In genomic region chr17:44766409-44767038, GRCh38 we compare ENCODE assay signal across 21 cellular contexts. TPM values are rescaled to one million over a fixed set of nuclear protein-coding genes. Genes with fewer than 3 reads are reported as not detected.
DNase-seq lines count a peak whose midpoint lies in the region; ATAC-seq, FAIRE-seq and TF ChIP-seq lines count a peak whose summit lies in the region.
"Had no signal": no experiment of that assay in that cellular context is flagged by ENCODE, and none has a peak within 500 bp of the region (broad histone marks: within the 10 kb centered on the region; RNA-seq: fewer than 3 reads in every experiment).

No MANE protein-coding gene starts in this region.

- TF ChIP-seq EP300 in sigmoid colon (IDR thresholded peaks at IDR 0.05): no peak

- WGBS in right cardiac atrium: 40% methylated on average over 8 of the region's 8 CpGs
- WGBS in sigmoid colon, 2 donors: 50 to 63% methylated on average over 8 of the region's 8 CpGs

- DNase-seq in HTR-8/SVneo (ENCODE audit: insufficient read length, low spot score): no peak
- DNase-seq in WERI-Rb-1: no peak
- DNase-seq in right cardiac atrium: peak in 2 of 3 donors; percentile 32 to 41
- peak; percentile 46 for DNase-seq in sigmoid colon
- DNase-seq in tibial artery: no peak
- no peak for DNase-seq in GM03348 (ENCODE audit: low spot score)
- DNase-seq in T-helper 1 cell: no peak
- DNase-seq: activated CD4-positive, alpha-beta T cell treated with anti-CD3 and anti-CD28 coated beads, Interleukin-2, amount 10 ng/mL, durations not matched to agents 7 days and 5 days; activated naive CD4-positive, alpha-beta T cell treated with anti-CD3 and anti-CD28 coated beads, Interleukin-2, amount 50 U/mL, for 16 hours; CD8-positive, alpha-beta memory T cell; cortex of kidney; DMS79; GF-D8; GM23248; mammary epithelial cell; MV-4-11; NCI-H526 treated with DMSO at 0.1 percent for 48 hours; SK-N-SH; stimulated activated naive CD8-positive, alpha-beta T cell treated with anti-CD3 and anti-CD28 coated beads, Interleukin-15, Interleukin-2, amounts not matched to agents 100 U/mL and 50 U/mL, for 24 hours had no signal

- H3K9me3 ChIP-seq in WERI-Rb-1 (ENCODE audit: severe bottlenecking) (no peaks in the 10 kb centered on the region), right cardiac atrium (ENCODE audit: control insufficient read depth, low read length) (no peaks in the 10 kb centered on the region), sigmoid colon (no peaks in the 10 kb centered on the region), tibial artery (no peaks in the 10 kb centered on the region)
- H3K9me3 ChIP-seq: breast epithelium, SK-N-SH had no signal

- H3K27me3 ChIP-seq in WERI-Rb-1 (ENCODE audit: insufficient read depth, low read depth, severe bottlenecking) (no peaks in the 10 kb centered on the region), right cardiac atrium (ENCODE audit: control insufficient read depth, insufficient read depth) (no peaks in the 10 kb centered on the region), sigmoid colon (peaks cover 0 to 13% (median 4%) of the 10 kb centered on the region in 3 donors), tibial artery (peaks cover 0 to 83% of the 10 kb centered on the region in 2 donors)

- intact Hi-C loops in right cardiac atrium (cut with DNase I): loop anchor here in 1 of 4 donors (10.0 kb wide), 1 partner anchor 268 kb away; no protein-coding TSS in a partner anchor
- intact Hi-C loops in sigmoid colon (cut with DNase I): no loop called here
- intact Hi-C loops in tibial artery (cut with DNase I; ENCODE audit: low total_unique reads): loop anchor here (10.0 kb wide), 1 partner anchor 238 kb away; no protein-coding TSS in a partner anchor

- no peak for TF ChIP-seq POLR2A in sigmoid colon (IDR thresholded peaks at IDR 0.05)

- ATAC-seq in right cardiac atrium: no peak
- ATAC-seq: stimulated activated naive CD8-positive, alpha-beta T cell treated with anti-CD3 and anti-CD28 coated beads, Interleukin-15, Interleukin-2, amounts not matched to agents 100 U/mL and 50 U/mL, for 24 hours had no signal

- peaks cover 6% of the 10 kb centered on the region; the same call in 1 of the 2 replicates for H3K36me3 ChIP-seq in WERI-Rb-1
- no peaks in the 10 kb centered on the region for H3K36me3 ChIP-seq in sigmoid colon
- H3K36me3 ChIP-seq in tibial artery: no peaks in the 10 kb centered on the region
- H3K36me3 ChIP-seq: breast epithelium had no signal

- TF ChIP-seq CTCF in WERI-Rb-1 (IDR thresholded peaks at IDR 0.05; ENCODE audit: low read depth, low read length): no peak
- no peak for TF ChIP-seq CTCF in sigmoid colon (IDR thresholded peaks at IDR 0.05)
- no peak for TF ChIP-seq CTCF in tibial artery (IDR thresholded peaks at IDR 0.05)

- H3K4me3 ChIP-seq in WERI-Rb-1 (ENCODE audit: low read depth, low read length) (no peak overlapping the region), right cardiac atrium (ENCODE audit: low read length) (no peak overlapping the region), sigmoid colon (no peak overlapping the region), tibial artery (no peak overlapping the region)
- H3K4me3 ChIP-seq: breast epithelium, GM23248 had no signal

- H3K4me1 ChIP-seq in right cardiac atrium (ENCODE audit: control insufficient read depth, insufficient read depth, low read length) (no peaks in the 10 kb centered on the region), sigmoid colon (no peaks in the 10 kb centered on the region), tibial artery (no peaks in the 10 kb centered on the region)
- H3K4me1 ChIP-seq: breast epithelium had no signal

- FAIRE-seq in HTR-8/SVneo (lab: Jason Lieb, UNC): peak; percentile 77

- H3K27ac ChIP-seq in WERI-Rb-1 (peak overlapping the region; percentile 80), right cardiac atrium (ENCODE audit: low read length) (no peak overlapping the region), sigmoid colon (no peak overlapping the region), tibial artery (no peak overlapping the region)
- H3K27ac ChIP-seq: breast epithelium, GM23248, VCaP had no signal

RNA-seq across cellular contexts. Expression of gene ADAM11, which starts 7.7 kb away (rescaled TPM):
- total RNA-seq in right cardiac atrium: 10 to 100 TPM in 3 of 4 donors, 1 to 10 TPM in 1; 9.5 to 43.3 (median 34.0) TPM
- 21.5 TPM for polyA plus RNA-seq in right cardiac atrium
- total RNA-seq in sigmoid colon: 1 to 10 TPM; 1.8 to 3.3 (median 3.2) TPM
- polyA plus RNA-seq in sigmoid colon: under 1 TPM in 2 of 3 donors, not detected in 1; under 0.01 to 0.61 TPM
- polyA plus RNA-seq: CD8-positive, alpha-beta memory T cell had no signal

RNA-seq across cellular contexts. Expression of gene DBF4B, which starts 58.1 kb away (rescaled TPM):
- total RNA-seq in right cardiac atrium (1 to 10 TPM; 5.1 to 6.0 (median 5.9) TPM), sigmoid colon (1 to 10 TPM; 3.5 to 5.2 (median 4.8) TPM)
- polyA plus RNA-seq in right cardiac atrium (5.6 TPM), sigmoid colon (1 to 10 TPM in 2 of 3 donors, under 1 TPM in 1; 0.60 to 7.8 (median 1.2) TPM)

Comparison
In these comparisons a context has a peak if more than half of its experiments do, and no peak if none do; other contexts are left out.
1. DNase-seq: peak in right cardiac atrium (2 of 3) and sigmoid colon (single experiment); none in HTR-8/SVneo (single experiment), WERI-Rb-1 (single experiment), tibial artery (0 of 2), GM03348 (single experiment) and T-helper 1 cell (0 of 5).